ENCODE assay signal across 8 cellular contexts in genomic region chr1:165367375-165367993, GRCh38. TPM values are rescaled to one million over a fixed set of nuclear protein-coding genes. Genes with fewer than 3 reads are reported as not detected.
DNase-seq lines count a peak whose midpoint lies in the region; ATAC-seq and TF ChIP-seq lines count a peak whose summit lies in the region.

No MANE protein-coding gene starts in this region.

- H4K20me1 ChIP-seq in DND-41 (ENCODE audit: insufficient read depth, low read length) = 0 out of 2 replicates have a peak, but pooled peaks cover 3% of the 10 kb centered on the region
- no peaks in the 10 kb centered on the region for H4K20me1 ChIP-seq in GM23248 (ENCODE audit: insufficient read depth)

- H3K79me2 ChIP-seq in DND-41 (ENCODE audit: insufficient read depth, low read length) = no peaks in the 10 kb centered on the region
- no peaks in the 10 kb centered on the region for H3K79me2 ChIP-seq in GM23248 (ENCODE audit: insufficient read depth)

- H3K9ac ChIP-seq in DND-41 (ENCODE audit: low read depth, low read length) (no peak overlapping the region), GM23248 (no peak overlapping the region)

- ATAC-seq in DND-41 (ENCODE audit: insufficient read depth, low read depth) (peak; percentile 89), GM21367 (IDR thresholded peaks at IDR 0.05; ENCODE audit: unreplicated experiment) (no peak)

- H3K4me1 ChIP-seq in DND-41 (ENCODE audit: insufficient read depth, low read length) = no peaks in the 10 kb centered on the region
- peaks cover 13% of the 10 kb centered on the region for H3K4me1 ChIP-seq in GM23248 (ENCODE audit: insufficient read depth)

- DNase-seq in DND-41 = peak; percentile 80
- DNase-seq in GM23248 = peak; percentile 62
- peak; percentile 89 for DNase-seq in NAMALWA (ENCODE audit: low spot score)
- DNase-seq in T-helper 1 cell = peak; percentile 48 to 75 (median 57)
- DNase-seq in astrocyte of the cerebellum (ENCODE audit: low read depth) = peak; percentile 73
- DNase-seq in iris pigment epithelial cell (ENCODE audit: low read depth) = peak; percentile 64
- DNase-seq in stimulated activated CD4-positive, alpha-beta T cell treated with anti-CD3 and anti-CD28 coated beads, Interleukin-1b, Interleukin-23, amount 100 ng/mL, for 1 hour (ENCODE audit: low read depth in 2 of 2) = peak; percentile 60 to 61

- WGBS in GM23248 (ENCODE audit: low coverage in 1 of 2, low lambda C conversion rate in 2 of 2, missing lambda C conversion rate in 2 of 2), 2 experiments = 43 to 44% methylated on average over 7 of the region's 7 CpGs

- in situ Hi-C loops in GM23248 (cut with MboI) (no loop called here), astrocyte of the cerebellum (cut with HindIII; ENCODE audit: low sequenced_read_pairs) (no loop called here)

- H2AFZ ChIP-seq in DND-41 (ENCODE audit: low read depth, low read length) (no peak overlapping the region), GM23248 (no peak overlapping the region)

- H3K27me3 ChIP-seq in DND-41 (ENCODE audit: insufficient read depth, low read length, poor library complexity) (peaks cover 15% of the 10 kb centered on the region), GM23248 (replicated peaks; ENCODE audit: insufficient read depth) (peaks cover 19% of the 10 kb centered on the region)

- H3K4me3 ChIP-seq in DND-41 (ENCODE audit: low read depth in 1 of 2, low read length in 2 of 2) (no peak overlapping the region), GM23248 (no peak overlapping the region), astrocyte of the cerebellum (ENCODE audit: low read depth, low read length) (no peak overlapping the region)

- H3F3A ChIP-seq in GM23248 (ENCODE audit: insufficient read depth) = peaks cover 4% of the 10 kb centered on the region; the same call in 1 of the 2 replicates

- H3K9me3 ChIP-seq in DND-41 (ENCODE audit: insufficient read depth, low read length, severe bottlenecking) (no peaks in the 10 kb centered on the region), GM23248 (ENCODE audit: low read depth) (no peaks in the 10 kb centered on the region)

- TF ChIP-seq CTCF in DND-41 (IDR thresholded peaks at IDR 0.05; ENCODE audit: borderline replicate concordance, extremely low read depth, low read length, poor library complexity, severe bottlenecking) (peak; percentile 97), astrocyte of the cerebellum (IDR thresholded peaks at IDR 0.05; ENCODE audit: low read depth, low read length, missing control alignments) (peak; percentile 98)

- H3K9me2 ChIP-seq in GM23248 (ENCODE audit: insufficient read depth) = no peaks in the 10 kb centered on the region

- H3K36me3 ChIP-seq in DND-41 (ENCODE audit: insufficient read depth, low read length) = no peaks in the 10 kb centered on the region
- H3K36me3 ChIP-seq in GM23248 (ENCODE audit: low read depth) = no peaks in the 10 kb centered on the region

- H3K27ac ChIP-seq in DND-41 (ENCODE audit: low read length) (no peak overlapping the region), GM23248 (no peak overlapping the region)

- H3K4me2 ChIP-seq in DND-41 (ENCODE audit: insufficient read depth, low read length) = no peak overlapping the region
- no peak overlapping the region for H3K4me2 ChIP-seq in GM23248 (ENCODE audit: unreplicated experiment)

RNA-seq across cellular contexts. Expression of gene LMX1A, which starts 11.0 kb away (rescaled TPM):
- total RNA-seq in GM23248 (2014; rRNA removed; shearing (Covaris generic)) = not detected in 2 replicates
- polyA plus RNA-seq in GM23248 (2016; fragmentation: Nextera tagmentation; extraction: Ambion mirVana) = not detected in 2 replicates
